In genomic region chr4:17967078-17967477, GRCh38 we compare ENCODE assay signal across 11 cellular contexts.
"Had no signal": no experiment of that assay in that cellular context is flagged by ENCODE, and none has a peak within 500 bp of the region (broad histone marks: within the 10 kb centered on the region; RNA-seq: fewer than 3 reads in every experiment).

No MANE protein-coding gene starts in this region.

- H3K9me3 Mint-ChIP-seq: GM23338, H9, HFFc6 had no signal

- H3K4me3 Mint-ChIP-seq: GM23338, H9, HFFc6 had no signal

- H3K4me2 ChIP-seq: GM23338 had no signal

- H3K4me3 ChIP-seq: GM23248, GM23338, HAP-1 had no signal

- H3K9ac ChIP-seq: GM23248 had no signal

- ATAC-seq: GM23338, HCT116 had no signal

- H3K36me3 ChIP-seq: HAP-1 had no signal

- H3K4me1 Mint-ChIP-seq: H9 had no signal

- H3K27ac ChIP-seq: GM23248 had no signal

- H3K9me3 ChIP-seq: HAP-1 had no signal

- DNase-seq: GM23248, GOT3, H7, H9, HCEC 1CT, HFFc6 had no signal

- H2AFZ ChIP-seq: GM23248, GM23338 had no signal

- H3K27ac Mint-ChIP-seq: GM23338, H9, HFFc6 had no signal

- FAIRE-seq: H1, H54 had no signal
